ENCODE assay signal across 2 cellular contexts in the genomic region with DNA sequence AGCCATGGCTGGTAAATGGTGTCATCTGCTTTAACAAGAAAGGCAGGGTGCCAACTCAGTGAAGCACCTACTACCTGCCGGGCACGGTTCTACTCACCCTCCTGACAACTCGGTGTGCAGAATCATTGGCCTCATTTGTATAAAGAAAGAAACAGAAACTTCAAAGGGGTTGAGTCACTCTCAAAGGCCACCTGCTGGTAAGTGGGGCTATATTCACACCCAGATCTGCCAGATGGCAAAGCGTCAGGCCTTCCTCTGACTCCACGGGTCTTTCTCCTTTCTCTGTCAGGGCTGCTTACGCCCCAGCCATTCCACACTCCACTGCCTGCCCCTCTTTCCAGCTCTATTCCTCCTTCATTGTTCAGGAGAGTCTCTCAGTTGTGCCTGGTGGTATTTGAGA.
TF ChIP-seq lines count a peak whose summit lies in the region.

No MANE protein-coding gene starts in this region.

TF ChIP-seq in A549, 52 proteins besides CTCF, POLR2A, EP300 and RAD21 (continued from another document):
- TF ChIP-seq, protein P1, sequence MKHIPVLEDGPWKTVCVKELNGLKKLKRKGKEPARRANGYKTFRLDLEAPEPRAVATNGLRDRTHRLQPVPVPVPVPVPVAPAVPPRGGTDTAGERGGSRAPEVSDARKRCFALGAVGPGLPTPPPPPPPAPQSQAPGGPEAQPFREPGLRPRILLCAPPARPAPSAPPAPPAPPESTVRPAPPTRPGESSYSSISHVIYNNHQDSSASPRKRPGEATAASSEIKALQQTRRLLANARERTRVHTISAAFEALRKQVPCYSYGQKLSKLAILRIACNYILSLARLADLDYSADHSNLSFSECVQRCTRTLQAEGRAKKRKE (CRISPR knock-in tag; IDR thresholded peaks at IDR 0.05; ENCODE audit: low read depth) = no peak
- TF ChIP-seq HOXB5 (CRISPR knock-in tag; IDR thresholded peaks at IDR 0.05) (no peak), HOXA7 (CRISPR knock-in tag; IDR thresholded peaks at IDR 0.05) (no peak), MAFK (IDR thresholded peaks at IDR 0.05; ENCODE audit: partially characterized antibody) (no peak), EHMT2 (IDR thresholded peaks at IDR 0.05; ENCODE audit: low read depth) (no peak), RFX5 (IDR thresholded peaks at IDR 0.05) (no peak)
TF ChIP-seq in A549: peak in this region for 1.

TF ChIP-seq in GM23338, 12 proteins besides CTCF, POLR2A, EP300 and RAD21 (continued from another document):
- TF ChIP-seq, protein P2, sequence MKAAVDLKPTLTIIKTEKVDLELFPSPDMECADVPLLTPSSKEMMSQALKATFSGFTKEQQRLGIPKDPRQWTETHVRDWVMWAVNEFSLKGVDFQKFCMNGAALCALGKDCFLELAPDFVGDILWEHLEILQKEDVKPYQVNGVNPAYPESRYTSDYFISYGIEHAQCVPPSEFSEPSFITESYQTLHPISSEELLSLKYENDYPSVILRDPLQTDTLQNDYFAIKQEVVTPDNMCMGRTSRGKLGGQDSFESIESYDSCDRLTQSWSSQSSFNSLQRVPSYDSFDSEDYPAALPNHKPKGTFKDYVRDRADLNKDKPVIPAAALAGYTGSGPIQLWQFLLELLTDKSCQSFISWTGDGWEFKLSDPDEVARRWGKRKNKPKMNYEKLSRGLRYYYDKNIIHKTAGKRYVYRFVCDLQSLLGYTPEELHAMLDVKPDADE (IDR thresholded peaks at IDR 0.05) = no peak
- no peak for TF ChIP-seq POLR2AphosphoS5 (IDR thresholded peaks at IDR 0.05; ENCODE audit: low read depth)
- no peak for TF ChIP-seq CREB1 (CRISPR knock-in tag; IDR thresholded peaks at IDR 0.05; ENCODE audit: low read depth)
- no peak for TF ChIP-seq STAT1 (IDR thresholded peaks at IDR 0.05; ENCODE audit: unreplicated experiment)
- TF ChIP-seq, protein P3, sequence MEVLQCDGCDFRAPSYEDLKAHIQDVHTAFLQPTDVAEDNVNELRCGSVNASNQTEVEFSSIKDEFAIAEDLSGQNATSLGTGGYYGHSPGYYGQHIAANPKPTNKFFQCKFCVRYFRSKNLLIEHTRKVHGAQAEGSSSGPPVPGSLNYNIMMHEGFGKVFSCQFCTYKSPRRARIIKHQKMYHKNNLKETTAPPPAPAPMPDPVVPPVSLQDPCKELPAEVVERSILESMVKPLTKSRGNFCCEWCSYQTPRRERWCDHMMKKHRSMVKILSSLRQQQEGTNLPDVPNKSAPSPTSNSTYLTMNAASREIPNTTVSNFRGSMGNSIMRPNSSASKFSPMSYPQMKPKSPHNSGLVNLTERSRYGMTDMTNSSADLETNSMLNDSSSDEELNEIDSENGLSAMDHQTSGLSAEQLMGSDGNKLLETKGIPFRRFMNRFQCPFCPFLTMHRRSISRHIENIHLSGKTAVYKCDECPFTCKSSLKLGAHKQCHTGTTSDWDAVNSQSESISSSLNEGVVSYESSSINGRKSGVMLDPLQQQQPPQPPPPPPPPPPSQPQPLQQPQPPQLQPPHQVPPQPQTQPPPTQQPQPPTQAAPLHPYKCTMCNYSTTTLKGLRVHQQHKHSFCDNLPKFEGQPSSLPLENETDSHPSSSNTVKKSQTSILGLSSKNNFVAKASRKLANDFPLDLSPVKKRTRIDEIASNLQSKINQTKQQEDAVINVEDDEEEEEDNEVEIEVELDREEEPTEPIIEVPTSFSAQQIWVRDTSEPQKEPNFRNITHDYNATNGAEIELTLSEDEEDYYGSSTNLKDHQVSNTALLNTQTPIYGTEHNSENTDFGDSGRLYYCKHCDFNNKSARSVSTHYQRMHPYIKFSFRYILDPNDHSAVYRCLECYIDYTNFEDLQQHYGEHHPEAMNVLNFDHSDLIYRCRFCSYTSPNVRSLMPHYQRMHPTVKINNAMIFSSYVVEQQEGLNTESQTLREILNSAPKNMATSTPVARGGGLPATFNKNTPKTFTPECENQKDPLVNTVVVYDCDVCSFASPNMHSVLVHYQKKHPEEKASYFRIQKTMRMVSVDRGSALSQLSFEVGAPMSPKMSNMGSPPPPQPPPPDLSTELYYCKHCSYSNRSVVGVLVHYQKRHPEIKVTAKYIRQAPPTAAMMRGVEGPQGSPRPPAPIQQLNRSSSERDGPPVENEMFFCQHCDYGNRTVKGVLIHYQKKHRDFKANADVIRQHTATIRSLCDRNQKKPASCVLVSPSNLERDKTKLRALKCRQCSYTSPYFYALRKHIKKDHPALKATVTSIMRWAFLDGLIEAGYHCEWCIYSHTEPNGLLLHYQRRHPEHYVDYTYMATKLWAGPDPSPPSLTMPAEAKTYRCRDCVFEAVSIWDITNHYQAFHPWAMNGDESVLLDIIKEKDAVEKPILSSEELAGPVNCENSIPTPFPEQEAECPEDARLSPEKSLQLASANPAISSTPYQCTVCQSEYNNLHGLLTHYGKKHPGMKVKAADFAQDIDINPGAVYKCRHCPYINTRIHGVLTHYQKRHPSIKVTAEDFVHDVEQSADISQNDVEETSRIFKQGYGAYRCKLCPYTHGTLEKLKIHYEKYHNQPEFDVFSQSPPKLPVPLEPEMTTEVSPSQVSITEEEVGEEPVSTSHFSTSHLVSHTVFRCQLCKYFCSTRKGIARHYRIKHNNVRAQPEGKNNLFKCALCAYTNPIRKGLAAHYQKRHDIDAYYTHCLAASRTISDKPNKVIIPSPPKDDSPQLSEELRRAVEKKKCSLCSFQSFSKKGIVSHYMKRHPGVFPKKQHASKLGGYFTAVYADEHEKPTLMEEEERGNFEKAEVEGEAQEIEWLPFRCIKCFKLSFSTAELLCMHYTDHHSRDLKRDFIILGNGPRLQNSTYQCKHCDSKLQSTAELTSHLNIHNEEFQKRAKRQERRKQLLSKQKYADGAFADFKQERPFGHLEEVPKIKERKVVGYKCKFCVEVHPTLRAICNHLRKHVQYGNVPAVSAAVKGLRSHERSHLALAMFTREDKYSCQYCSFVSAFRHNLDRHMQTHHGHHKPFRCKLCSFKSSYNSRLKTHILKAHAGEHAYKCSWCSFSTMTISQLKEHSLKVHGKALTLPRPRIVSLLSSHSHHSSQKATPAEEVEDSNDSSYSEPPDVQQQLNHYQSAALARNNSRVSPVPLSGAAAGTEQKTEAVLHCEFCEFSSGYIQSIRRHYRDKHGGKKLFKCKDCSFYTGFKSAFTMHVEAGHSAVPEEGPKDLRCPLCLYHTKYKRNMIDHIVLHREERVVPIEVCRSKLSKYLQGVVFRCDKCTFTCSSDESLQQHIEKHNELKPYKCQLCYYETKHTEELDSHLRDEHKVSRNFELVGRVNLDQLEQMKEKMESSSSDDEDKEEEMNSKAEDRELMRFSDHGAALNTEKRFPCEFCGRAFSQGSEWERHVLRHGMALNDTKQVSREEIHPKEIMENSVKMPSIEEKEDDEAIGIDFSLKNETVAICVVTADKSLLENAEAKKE (CRISPR knock-in tag; IDR thresholded peaks at IDR 0.05) = no peak
- no peak for TF ChIP-seq ZNF114 (CRISPR knock-in tag; IDR thresholded peaks at IDR 0.05)
- no peak for TF ChIP-seq JUNB (IDR thresholded peaks at IDR 0.05; ENCODE audit: unreplicated experiment)
- TF ChIP-seq, protein P4, sequence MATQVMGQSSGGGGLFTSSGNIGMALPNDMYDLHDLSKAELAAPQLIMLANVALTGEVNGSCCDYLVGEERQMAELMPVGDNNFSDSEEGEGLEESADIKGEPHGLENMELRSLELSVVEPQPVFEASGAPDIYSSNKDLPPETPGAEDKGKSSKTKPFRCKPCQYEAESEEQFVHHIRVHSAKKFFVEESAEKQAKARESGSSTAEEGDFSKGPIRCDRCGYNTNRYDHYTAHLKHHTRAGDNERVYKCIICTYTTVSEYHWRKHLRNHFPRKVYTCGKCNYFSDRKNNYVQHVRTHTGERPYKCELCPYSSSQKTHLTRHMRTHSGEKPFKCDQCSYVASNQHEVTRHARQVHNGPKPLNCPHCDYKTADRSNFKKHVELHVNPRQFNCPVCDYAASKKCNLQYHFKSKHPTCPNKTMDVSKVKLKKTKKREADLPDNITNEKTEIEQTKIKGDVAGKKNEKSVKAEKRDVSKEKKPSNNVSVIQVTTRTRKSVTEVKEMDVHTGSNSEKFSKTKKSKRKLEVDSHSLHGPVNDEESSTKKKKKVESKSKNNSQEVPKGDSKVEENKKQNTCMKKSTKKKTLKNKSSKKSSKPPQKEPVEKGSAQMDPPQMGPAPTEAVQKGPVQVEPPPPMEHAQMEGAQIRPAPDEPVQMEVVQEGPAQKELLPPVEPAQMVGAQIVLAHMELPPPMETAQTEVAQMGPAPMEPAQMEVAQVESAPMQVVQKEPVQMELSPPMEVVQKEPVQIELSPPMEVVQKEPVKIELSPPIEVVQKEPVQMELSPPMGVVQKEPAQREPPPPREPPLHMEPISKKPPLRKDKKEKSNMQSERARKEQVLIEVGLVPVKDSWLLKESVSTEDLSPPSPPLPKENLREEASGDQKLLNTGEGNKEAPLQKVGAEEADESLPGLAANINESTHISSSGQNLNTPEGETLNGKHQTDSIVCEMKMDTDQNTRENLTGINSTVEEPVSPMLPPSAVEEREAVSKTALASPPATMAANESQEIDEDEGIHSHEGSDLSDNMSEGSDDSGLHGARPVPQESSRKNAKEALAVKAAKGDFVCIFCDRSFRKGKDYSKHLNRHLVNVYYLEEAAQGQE (IDR thresholded peaks at IDR 0.05; ENCODE audit: unreplicated experiment) = no peak
- no peak for TF ChIP-seq NANOG (IDR thresholded peaks at IDR 0.05; ENCODE audit: borderline replicate concordance)
- TF ChIP-seq EZH2 (IDR thresholded peaks at IDR 0.05; ENCODE audit: low read depth, unreplicated experiment) = no peak
- TF ChIP-seq ZNF331 (CRISPR knock-in tag; IDR thresholded peaks at IDR 0.05; ENCODE audit: low read depth) = no peak
